Comparison of ENCODE assay signal across 9 cellular contexts in the genomic region with DNA sequence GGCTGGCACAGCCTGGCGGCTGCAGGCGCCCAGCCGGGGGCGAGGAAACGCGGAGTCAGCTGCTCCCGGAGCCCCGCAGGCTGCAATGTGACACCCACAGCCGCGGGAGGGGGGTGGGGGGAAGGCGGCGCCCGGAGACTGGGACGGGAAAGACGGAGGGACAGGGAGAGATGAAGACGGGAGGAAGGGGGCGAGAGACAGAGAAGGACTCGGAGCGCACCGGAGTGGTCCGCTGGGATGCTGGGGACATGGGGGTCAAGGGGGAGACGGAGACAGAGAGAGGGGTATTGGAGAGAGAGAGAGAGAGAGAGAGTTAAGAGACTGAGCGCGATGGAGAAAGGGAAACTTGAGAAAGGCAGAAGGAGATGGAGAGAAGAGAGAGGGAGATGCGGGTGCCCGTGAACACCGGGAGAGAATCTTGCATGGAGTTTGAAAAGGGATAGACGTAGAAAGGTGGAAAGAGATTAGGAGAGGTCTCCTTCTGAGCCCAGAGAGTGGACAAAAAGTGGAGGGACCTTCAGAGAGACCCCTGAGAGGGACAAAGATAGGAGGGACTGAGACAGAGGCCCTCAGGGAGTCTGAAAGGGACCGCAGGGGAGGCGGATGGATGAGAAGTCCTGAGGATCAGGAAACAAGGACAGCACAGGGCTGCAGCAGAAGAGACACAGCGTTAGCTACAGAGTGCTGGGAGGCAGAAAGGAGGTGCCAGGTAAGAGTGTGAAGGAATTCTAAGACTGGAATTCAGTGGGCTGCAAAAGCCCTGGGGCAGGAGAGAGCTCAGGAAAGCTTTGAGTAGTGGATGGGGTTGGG. TPM values are rescaled to one million over a fixed set of nuclear protein-coding genes. Genes with fewer than 3 reads are reported as not detected.
DNase-seq lines count a peak whose midpoint lies in the region; ATAC-seq and TF ChIP-seq lines count a peak whose summit lies in the region.
"Had no signal": no experiment of that assay in that cellular context is flagged by ENCODE, and none has a peak within 500 bp of the region (broad histone marks: within the 10 kb centered on the region; RNA-seq: fewer than 3 reads in every experiment).

No MANE protein-coding gene starts in this region.

- no peak overlapping the region for H3K9ac ChIP-seq in parathyroid adenoma

- H3K27me3 Mint-ChIP-seq in activated CD4-positive, alpha-beta memory T cell treated with anti-CD3 and anti-CD28 coated beads, Interleukin-2, amount 10 ng/mL, durations not matched to agents 7 days and 5 days: peaks cover 21% of the 10 kb centered on the region

- H3K4me1 Mint-ChIP-seq in activated CD4-positive, alpha-beta memory T cell treated with anti-CD3 and anti-CD28 coated beads, Interleukin-2, amount 10 ng/mL, durations not matched to agents 7 days and 5 days: peaks cover 8% of the 10 kb centered on the region

- no peaks in the 10 kb centered on the region for H3K9me3 Mint-ChIP-seq in activated CD4-positive, alpha-beta memory T cell treated with anti-CD3 and anti-CD28 coated beads, Interleukin-2, amount 10 ng/mL, durations not matched to agents 7 days and 5 days

- no peak for TF ChIP-seq CTCF in parathyroid adenoma (IDR thresholded peaks at IDR 0.05)

- peaks cover 13% of the 10 kb centered on the region for H3K79me2 ChIP-seq in parathyroid adenoma

- peak overlapping the region; percentile 68 for H2AFZ ChIP-seq in parathyroid adenoma

- peak overlapping the region; percentile 56 for H3K4me3 ChIP-seq in parathyroid adenoma (ENCODE audit: low read depth, low read length)

- intact Hi-C loops in head of caudate nucleus (cut with DNase I): no loop called here

- peak overlapping the region; percentile 51 for H3K4me3 Mint-ChIP-seq in activated CD4-positive, alpha-beta memory T cell treated with anti-CD3 and anti-CD28 coated beads, Interleukin-2, amount 10 ng/mL, durations not matched to agents 7 days and 5 days

- H3K27ac ChIP-seq in parathyroid adenoma: peak overlapping the region; percentile 77

- no peak for ATAC-seq in HG03432 (IDR thresholded peaks at IDR 0.05; ENCODE audit: unreplicated experiment)

- CTCF ChIA-PET in activated CD4-positive, alpha-beta memory T cell treated with anti-CD3 and anti-CD28 coated beads, Interleukin-2, amount 10 ng/mL, durations not matched to agents 7 days and 5 days (lab: Charles Lee): no interaction called here

- H3K36me3 ChIP-seq in parathyroid adenoma (ENCODE audit: control insufficient read depth, insufficient read depth, low read length): no peaks in the 10 kb centered on the region

- H3K36me3 Mint-ChIP-seq in activated CD4-positive, alpha-beta memory T cell treated with anti-CD3 and anti-CD28 coated beads, Interleukin-2, amount 10 ng/mL, durations not matched to agents 7 days and 5 days (ENCODE audit: low read depth): peaks cover 14% of the 10 kb centered on the region

- no peak overlapping the region for H3K27ac Mint-ChIP-seq in activated CD4-positive, alpha-beta memory T cell treated with anti-CD3 and anti-CD28 coated beads, Interleukin-2, amount 10 ng/mL, durations not matched to agents 7 days and 5 days

- peaks cover 9% of the 10 kb centered on the region for H3K4me1 ChIP-seq in parathyroid adenoma

- POLR2A ChIA-PET in activated CD4-positive, alpha-beta memory T cell treated with anti-CD3 and anti-CD28 coated beads, Interleukin-2, amount 10 ng/mL, durations not matched to agents 7 days and 5 days (lab: Charles Lee): no interaction called here

- DNase-seq in NCI-H2196 (lab: John Stamatoyannopoulos, UW; ENCODE audit: unreplicated experiment): peak; percentile 33
- no peak for DNase-seq in NCI-H2196 treated with DMSO at 0.1 percent for 48 hours (lab: John Stamatoyannopoulos, UW; ENCODE audit: unreplicated experiment)
- DNase-seq in activated CD4-positive, alpha-beta memory T cell treated with anti-CD3 and anti-CD28 coated beads, Interleukin-2, amount 10 ng/mL, durations not matched to agents 7 days and 5 days: no peak
- peak; percentile 32 to 85 (median 65) for DNase-seq in head of caudate nucleus
- no peak for DNase-seq in erythroblast (lab: John Stamatoyannopoulos, UW)
- no peak for DNase-seq in activated effector memory CD4-positive, alpha-beta T cell treated with anti-CD3 and anti-CD28 coated beads, Interleukin-2, amount 50 U/mL, for 16 hours

- no peaks in the 10 kb centered on the region for H3K27me3 ChIP-seq in parathyroid adenoma (ENCODE audit: control insufficient read depth, insufficient read depth, low read length)

- H3K4me2 ChIP-seq in parathyroid adenoma (ENCODE audit: low read length): peak overlapping the region; percentile 63

- H3K9me3 ChIP-seq in parathyroid adenoma (ENCODE audit: control insufficient read depth, low read length): no peaks in the 10 kb centered on the region

- TF ChIP-seq POLR2A in erythroblast (IDR thresholded peaks at IDR 0.05; ENCODE audit: low read length): no peak

RNA-seq across cellular contexts. Expression of gene SCN1B, which starts 1.0 kb away (rescaled TPM):
- under 1 TPM; 0.43 to 0.50 TPM for total RNA-seq in activated CD4-positive, alpha-beta memory T cell treated with anti-CD3 and anti-CD28 coated beads, Interleukin-2, amount 10 ng/mL, durations not matched to agents 7 days and 5 days

RNA-seq across cellular contexts. Expression of gene HPN, which starts 10.2 kb away (rescaled TPM):
- total RNA-seq in activated CD4-positive, alpha-beta memory T cell treated with anti-CD3 and anti-CD28 coated beads, Interleukin-2, amount 10 ng/mL, durations not matched to agents 7 days and 5 days: not detected
- total RNA-seq: T-helper 2 cell treated with Interferon-gamma antibody and Interleukin-4, amounts not matched to agents 100 ng/mL and 5 ng/mL, for 36 hours had no signal

RNA-seq across cellular contexts. Expression of gene GRAMD1A, which starts 31.2 kb away (rescaled TPM):
- total RNA-seq in activated CD4-positive, alpha-beta memory T cell treated with anti-CD3 and anti-CD28 coated beads, Interleukin-2, amount 10 ng/mL, durations not matched to agents 7 days and 5 days: 100 to 1,000 TPM in 1 of 2 experiments, 10 to 100 TPM in 1; 98.2 to 106 TPM

Comparison
In these comparisons a context has a peak if more than half of its experiments do, and no peak if none do; other contexts are left out.
1. DNase-seq: peak in NCI-H2196 (single experiment) and head of caudate nucleus (42 of 42); none in NCI-H2196 treated with DMSO at 0.1 percent for 48 hours (single experiment), activated CD4-positive, alpha-beta memory T cell treated with anti-CD3 and anti-CD28 coated beads, Interleukin-2, amount 10 ng/mL, durations not matched to agents 7 days and 5 days (single experiment), erythroblast (0 of 2) and activated effector memory CD4-positive, alpha-beta T cell treated with anti-CD3 and anti-CD28 coated beads, Interleukin-2, amount 50 U/mL, for 16 hours (single experiment).